In genomic region chr1:145961109-145961424, GRCh38 we compare ENCODE assay signal across 8 cellular contexts. TPM values are rescaled to one million over a fixed set of nuclear protein-coding genes. Genes with fewer than 3 reads are reported as not detected.
DNase-seq lines count a peak whose midpoint lies in the region; ATAC-seq and TF ChIP-seq lines count a peak whose summit lies in the region.

No MANE protein-coding gene starts in this region.

- POLR2A ChIA-PET in activated CD8-positive, alpha-beta T cell treated with anti-CD3 and anti-CD28 coated beads, Interleukin-2, amount 10 ng/mL, durations not matched to agents 7 days and 5 days (lab: Charles Lee): interaction anchor here (1.5 to 2.4 kb wide), 2 partner anchors 18 to 34 kb away, joined by 3 to 14 read pairs; partner anchors contain the start of gene RBM8A

- H3K27me3 ChIP-seq in hepatocyte (peaks cover 29% of the 10 kb centered on the region), skeletal muscle tissue (ENCODE audit: control insufficient read depth in 3 of 3, insufficient read depth in 3 of 3, low read length in 3 of 3) (no peaks in the 10 kb centered on the region)

- H3K4me3 Mint-ChIP-seq in activated CD8-positive, alpha-beta T cell treated with anti-CD3 and anti-CD28 coated beads, Interleukin-2, amount 10 ng/mL, durations not matched to agents 7 days and 5 days: peak overlapping the region; percentile 87

- peak overlapping the region; percentile 94 for H3K4me2 ChIP-seq in hepatocyte

- H2AFZ ChIP-seq in hepatocyte: peak overlapping the region; percentile 24

- H3K9ac ChIP-seq in skeletal muscle tissue (ENCODE audit: low read depth in 1 of 3, low read length in 3 of 3): peak overlapping the region; percentile 79 to 87 (median 82)

- H3K79me2 ChIP-seq in hepatocyte: no peaks in the 10 kb centered on the region

- peaks cover 64% of the 10 kb centered on the region for H3K4me1 Mint-ChIP-seq in activated CD8-positive, alpha-beta T cell treated with anti-CD3 and anti-CD28 coated beads, Interleukin-2, amount 10 ng/mL, durations not matched to agents 7 days and 5 days (ENCODE audit: low read depth)

- H3K4me1 ChIP-seq in hepatocyte (ENCODE audit: insufficient read depth) (peaks cover 32% of the 10 kb centered on the region), skeletal muscle tissue (ENCODE audit: control insufficient read depth in 3 of 3, insufficient read depth in 3 of 3, low read length in 3 of 3) (peaks cover 62 to 72% (median 68%) of the 10 kb centered on the region in 3 donors)

- peak overlapping the region; percentile 80 for H3K4me3 ChIP-seq in HFF-Myc (replicated peaks; ENCODE audit: low read depth, low read length)
- H3K4me3 ChIP-seq in hepatocyte: peak overlapping the region; percentile 31
- peak overlapping the region; percentile 79 to 87 (median 86) for H3K4me3 ChIP-seq in skeletal muscle tissue (ENCODE audit: low read length in 3 of 3)

- H4K20me1 ChIP-seq in hepatocyte (ENCODE audit: insufficient read depth, poor library complexity, severe bottlenecking): no peaks in the 10 kb centered on the region

- no peaks in the 10 kb centered on the region for H3K9me2 ChIP-seq in hepatocyte (replicated peaks; ENCODE audit: insufficient read depth)

- no peak for TF ChIP-seq CTCF in HFF-Myc (IDR thresholded peaks at IDR 0.05; ENCODE audit: low read depth, low read length, missing control alignments)
- TF ChIP-seq CTCF in hepatocyte (IDR thresholded peaks at IDR 0.05; ENCODE audit: poor library complexity): no peak

- no peak for DNase-seq in HFF-Myc (ENCODE audit: extremely low read depth, low read depth)
- no peak for DNase-seq in activated CD8-positive, alpha-beta T cell treated with anti-CD3 and anti-CD28 coated beads, Interleukin-2, amount 10 ng/mL, durations not matched to agents 7 days and 5 days
- DNase-seq in hepatocyte (ENCODE audit: low spot score): no peak
- no peak for DNase-seq in H4 (ENCODE audit: low spot score)
- DNase-seq in NCI-H2029 treated with DMSO at 0.1 percent for 48 hours (lab: John Stamatoyannopoulos, UW): no peak
- DNase-seq in T-helper 9 cell: no peak

- H3K9me3 Mint-ChIP-seq in activated CD8-positive, alpha-beta T cell treated with anti-CD3 and anti-CD28 coated beads, Interleukin-2, amount 10 ng/mL, durations not matched to agents 7 days and 5 days (ENCODE audit: insufficient read depth): no peaks in the 10 kb centered on the region

- WGBS in hepatocyte (ENCODE audit: low lambda C conversion rate, missing lambda C conversion rate): 1% methylated on average over 20 of the region's 22 CpGs

- H3K27me3 Mint-ChIP-seq in activated CD8-positive, alpha-beta T cell treated with anti-CD3 and anti-CD28 coated beads, Interleukin-2, amount 10 ng/mL, durations not matched to agents 7 days and 5 days (ENCODE audit: low read depth): no peaks in the 10 kb centered on the region

- H3K27ac Mint-ChIP-seq in activated CD8-positive, alpha-beta T cell treated with anti-CD3 and anti-CD28 coated beads, Interleukin-2, amount 10 ng/mL, durations not matched to agents 7 days and 5 days: peak overlapping the region; percentile 84

- CTCF ChIA-PET in activated CD8-positive, alpha-beta T cell treated with anti-CD3 and anti-CD28 coated beads, Interleukin-2, amount 10 ng/mL, durations not matched to agents 7 days and 5 days (lab: Charles Lee): interaction anchor here (6.4 to 7.3 kb wide), 3 partner anchors 18 to 115 kb away, joined by 46 to 98 read pairs (median 52); partner anchors contain the start of genes NUDT17 and RBM8A

- H3K9me3 ChIP-seq in hepatocyte (ENCODE audit: low read depth): no peaks in the 10 kb centered on the region
- no peaks in the 10 kb centered on the region for H3K9me3 ChIP-seq in skeletal muscle tissue (ENCODE audit: control insufficient read depth in 3 of 3, low read length in 3 of 3)

- H3K36me3 ChIP-seq in hepatocyte (replicated peaks; ENCODE audit: insufficient read depth, low read depth): no peaks in the 10 kb centered on the region
- no peaks in the 10 kb centered on the region for H3K36me3 ChIP-seq in skeletal muscle tissue (ENCODE audit: control insufficient read depth in 3 of 3, insufficient read depth in 3 of 3, low read length in 3 of 3)

- ATAC-seq in activated CD8-positive, alpha-beta T cell treated with anti-CD3 and anti-CD28 coated beads, Interleukin-2, amount 10 ng/mL, durations not matched to agents 7 days and 5 days: no peak
- ATAC-seq in GM18873 (IDR thresholded peaks at IDR 0.05; ENCODE audit: low FRiP score, unreplicated experiment): no peak

- H3K27ac ChIP-seq in hepatocyte (peak overlapping the region; percentile 28), skeletal muscle tissue (ENCODE audit: low read depth, low read length) (peak overlapping the region; percentile 77)

- H3K36me3 Mint-ChIP-seq in activated CD8-positive, alpha-beta T cell treated with anti-CD3 and anti-CD28 coated beads, Interleukin-2, amount 10 ng/mL, durations not matched to agents 7 days and 5 days (ENCODE audit: low read depth): peaks cover 3% of the 10 kb centered on the region

RNA-seq across cellular contexts. Expression of gene LIX1L, which starts 3.2 kb away (rescaled TPM):
- total RNA-seq in activated CD8-positive, alpha-beta T cell treated with anti-CD3 and anti-CD28 coated beads, Interleukin-2, amount 10 ng/mL, durations not matched to agents 7 days and 5 days: 10 to 100 TPM; 45.8 to 48.4 TPM
- total RNA-seq in hepatocyte (14.0 and 17.9 TPM in 2 replicates), skeletal muscle tissue (16.2 TPM)
- 15.3 and 16.3 TPM in 2 replicates for polyA plus RNA-seq in hepatocyte
- total RNA-seq in H4 (2014; rRNA removed; shearing (Covaris generic)): 15.1 and 18.7 TPM in 2 replicates

RNA-seq across cellular contexts. Expression of gene ANKRD34A, which starts 3.3 kb away (rescaled TPM):
- total RNA-seq in activated CD8-positive, alpha-beta T cell treated with anti-CD3 and anti-CD28 coated beads, Interleukin-2, amount 10 ng/mL, durations not matched to agents 7 days and 5 days: 1 to 10 TPM; 1.8 to 2.4 TPM
- 0.28 and 0.90 TPM in 2 replicates for total RNA-seq in hepatocyte
- 0.76 and 0.83 TPM in 2 replicates for polyA plus RNA-seq in hepatocyte
- under 0.01 TPM for total RNA-seq in skeletal muscle tissue
- total RNA-seq in H4 (2014; rRNA removed; shearing (Covaris generic)): 0.54 and 0.70 TPM in 2 replicates

RNA-seq across cellular contexts. Expression of gene POLR3GL, which starts 3.4 kb away (rescaled TPM):
- 10 to 100 TPM; 25.0 to 26.5 TPM for total RNA-seq in activated CD8-positive, alpha-beta T cell treated with anti-CD3 and anti-CD28 coated beads, Interleukin-2, amount 10 ng/mL, durations not matched to agents 7 days and 5 days
- total RNA-seq in hepatocyte (10.5 and 15.6 TPM in 2 replicates), skeletal muscle tissue (17.7 TPM)
- polyA plus RNA-seq in hepatocyte: 27.2 and 27.3 TPM in 2 replicates
- 16.9 and 21.2 TPM in 2 replicates for total RNA-seq in H4 (2014; rRNA removed; shearing (Covaris generic))

RNA-seq across cellular contexts. Expression of gene RBM8A, which starts 33.8 kb away (rescaled TPM):
- 100 to 1,000 TPM; 202 to 204 TPM for total RNA-seq in activated CD8-positive, alpha-beta T cell treated with anti-CD3 and anti-CD28 coated beads, Interleukin-2, amount 10 ng/mL, durations not matched to agents 7 days and 5 days
- total RNA-seq in hepatocyte (141 and 154 TPM in 2 replicates), skeletal muscle tissue (36.5 TPM)
- 185 and 189 TPM in 2 replicates for polyA plus RNA-seq in hepatocyte
- total RNA-seq in H4 (2014; rRNA removed; shearing (Covaris generic)): 335 and 394 TPM in 2 replicates

RNA-seq across cellular contexts. Expression of gene TXNIP, which starts 35.3 kb away (rescaled TPM):
- 100 to 1,000 TPM; 190 to 195 TPM for total RNA-seq in activated CD8-positive, alpha-beta T cell treated with anti-CD3 and anti-CD28 coated beads, Interleukin-2, amount 10 ng/mL, durations not matched to agents 7 days and 5 days
- total RNA-seq in hepatocyte: 160 TPM in 2 replicates
- polyA plus RNA-seq in hepatocyte: 75.3 and 85.0 TPM in 2 replicates
- 536 TPM for total RNA-seq in skeletal muscle tissue
- total RNA-seq in H4 (2014; rRNA removed; shearing (Covaris generic)): 101 and 102 TPM in 2 replicates

Comparison
In these comparisons a context has a peak if more than half of its experiments do, and no peak if none do; other contexts are left out.
1. H3K4me3 ChIP-seq: peak in every context shown above with its lines; median percentile 86 in skeletal muscle tissue; 80 in HFF-Myc; 31 in hepatocyte.